In the genomic region with DNA sequence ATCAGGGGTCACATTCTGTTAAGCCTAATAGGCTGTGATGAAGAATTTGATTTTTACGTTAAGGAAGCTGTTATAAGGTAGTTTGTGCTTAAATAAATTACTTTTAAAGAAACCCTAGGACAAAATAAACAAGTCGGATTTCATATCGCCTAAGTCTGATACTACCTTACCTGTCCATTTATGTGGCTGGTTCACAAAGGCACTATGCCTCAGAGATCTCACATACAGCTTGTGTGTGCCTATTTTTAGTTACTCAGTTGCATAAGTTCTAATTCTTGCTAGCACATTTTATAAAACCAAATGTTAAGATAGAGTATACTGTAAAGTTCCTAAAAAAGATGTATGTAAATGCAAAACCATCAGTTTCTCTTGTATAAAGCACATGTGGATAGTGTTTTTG, we compare ENCODE assay signal across 15 cellular contexts.
"Had no signal": no experiment of that assay in that cellular context is flagged by ENCODE, and none has a peak within 500 bp of the region (broad histone marks: within the 10 kb centered on the region; RNA-seq: fewer than 3 reads in every experiment).

No MANE protein-coding gene starts in this region.

- H3K36me3 Mint-ChIP-seq: natural killer cell had no signal

- H3K27ac ChIP-seq: breast epithelium, thoracic aorta had no signal

- H3K36me3 ChIP-seq: breast epithelium, thoracic aorta had no signal

- ATAC-seq: activated naive CD4-positive, alpha-beta T cell treated with anti-CD3 and anti-CD28 coated beads, Interleukin-2, amount 50 U/mL, for 72 hours; natural killer cell had no signal

- H3K4me3 ChIP-seq: breast epithelium, lung, thoracic aorta had no signal

- H3K27me3 ChIP-seq: breast epithelium had no signal

- H3K4me3 Mint-ChIP-seq: activated B cell treated with CpG ODN at 0.5 μM for 24 hours; activated CD4-positive, alpha-beta T cell treated with anti-CD3 and anti-CD28 coated beads, Interleukin-2, amount 10 ng/mL, durations not matched to agents 24 days and 14 days; natural killer cell; stimulated activated naive CD8-positive, alpha-beta T cell treated with anti-CD3 and anti-CD28 coated beads, Interleukin-15, Interleukin-2, amounts not matched to agents 100 ng/mL and 50 ng/mL, for 24 hours; T-helper 1 cell treated with Interleukin-12 subunit alpha and Interleukin-12 subunit beta and Interleukin-4 antibody, amounts not matched to agents 30 μg/mL and 1 μg/mL, for 36 hours had no signal

- H3K27me3 Mint-ChIP-seq: activated B cell treated with CpG ODN at 0.5 μM for 24 hours; activated CD4-positive, alpha-beta T cell treated with anti-CD3 and anti-CD28 coated beads, Interleukin-2, amount 10 ng/mL, durations not matched to agents 24 days and 14 days; stimulated activated naive CD8-positive, alpha-beta T cell treated with anti-CD3 and anti-CD28 coated beads, Interleukin-15, Interleukin-2, amounts not matched to agents 100 ng/mL and 50 ng/mL, for 24 hours had no signal

- H3K9me3 Mint-ChIP-seq: activated B cell treated with CpG ODN at 0.5 μM for 24 hours; activated CD4-positive, alpha-beta T cell treated with anti-CD3 and anti-CD28 coated beads, Interleukin-2, amount 10 ng/mL, durations not matched to agents 24 days and 14 days; activated naive CD4-positive, alpha-beta T cell treated with anti-CD3 and anti-CD28 coated beads, Interleukin-2, amount 50 U/mL, for 72 hours; natural killer cell; stimulated activated naive CD8-positive, alpha-beta T cell treated with anti-CD3 and anti-CD28 coated beads, Interleukin-15, Interleukin-2, amounts not matched to agents 100 ng/mL and 50 ng/mL, for 24 hours; T-helper 1 cell treated with Interleukin-12 subunit alpha and Interleukin-12 subunit beta and Interleukin-4 antibody, amounts not matched to agents 30 μg/mL and 1 μg/mL, for 36 hours had no signal

- DNase-seq: activated B cell treated with CpG ODN at 0.5 μM for 24 hours; activated CD4-positive, alpha-beta T cell treated with anti-CD3 and anti-CD28 coated beads, Interleukin-2, amount 10 ng/mL, durations not matched to agents 24 days and 14 days; activated effector memory CD4-positive, alpha-beta T cell treated with anti-CD3 and anti-CD28 coated beads, Interleukin-2, amount 50 U/mL, for 16 hours; anterior cingulate cortex; effector CD4-positive, alpha-beta T cell; hypothalamus; natural killer cell; stimulated activated CD4-positive, alpha-beta T cell treated with anti-CD3 and anti-CD28 coated beads, Interleukin-4, amount 100 ng/mL, for 1 hour; stimulated activated CD8-positive, alpha-beta memory T cell treated with anti-CD3 and anti-CD28 coated beads, Interleukin-4, amount 100 ng/mL, for 48 hours had no signal

- H3K27ac Mint-ChIP-seq: activated B cell treated with CpG ODN at 0.5 μM for 24 hours; activated CD4-positive, alpha-beta T cell treated with anti-CD3 and anti-CD28 coated beads, Interleukin-2, amount 10 ng/mL, durations not matched to agents 24 days and 14 days; activated naive CD4-positive, alpha-beta T cell treated with anti-CD3 and anti-CD28 coated beads, Interleukin-2, amount 50 U/mL, for 72 hours; stimulated activated naive CD8-positive, alpha-beta T cell treated with anti-CD3 and anti-CD28 coated beads, Interleukin-15, Interleukin-2, amounts not matched to agents 100 ng/mL and 50 ng/mL, for 24 hours; T-helper 1 cell treated with Interleukin-12 subunit alpha and Interleukin-12 subunit beta and Interleukin-4 antibody, amounts not matched to agents 30 μg/mL and 1 μg/mL, for 36 hours had no signal

- H3K9me3 ChIP-seq: breast epithelium, thoracic aorta had no signal
